Comparison of ENCODE assay signal across 8 cellular contexts in genomic region chr11:45843158-45843924, GRCh38. TPM values are rescaled to one million over a fixed set of nuclear protein-coding genes. Genes with fewer than 3 reads are reported as not detected.
A peak's percentile ranks its signal among the peaks of the same experiment; 100 is the strongest.
DNase-seq lines count a peak whose midpoint lies in the region; ATAC-seq and TF ChIP-seq lines count a peak whose summit lies in the region.

No MANE protein-coding gene starts in this region.

- H3K9me3 ChIP-seq in duodenal mucosa (ENCODE audit: control insufficient read depth in 1 of 2, low read length in 2 of 2) (no peaks in the 10 kb centered on the region), lung (ENCODE audit: control insufficient read depth in 2 of 2, insufficient read depth in 1 of 2, low read length in 1 of 2) (no peaks in the 10 kb centered on the region)

- intact Hi-C loops in activated CD8-positive, alpha-beta T cell treated with anti-CD3 and anti-CD28 coated beads for 36 hours (cut with micrococcal nuclease) = no loop called here

- H3K4me3 Mint-ChIP-seq in activated CD8-positive, alpha-beta T cell treated with anti-CD3 and anti-CD28 coated beads for 36 hours = peak overlapping the region; percentile 29

- peak overlapping the region; percentile 62 to 68 for H3K4me3 ChIP-seq in duodenal mucosa (ENCODE audit: low read depth in 1 of 2, low read length in 2 of 2)
- H3K4me3 ChIP-seq in lung = no peak overlapping the region

- no peaks in the 10 kb centered on the region for H3K27me3 Mint-ChIP-seq in activated CD8-positive, alpha-beta T cell treated with anti-CD3 and anti-CD28 coated beads for 36 hours

- POLR2A ChIA-PET in activated CD8-positive, alpha-beta T cell treated with anti-CD3 and anti-CD28 coated beads for 36 hours (lab: Charles Lee) = interaction anchor here (1.0 to 1.2 kb wide), 2 partner anchors 13 to 40 kb away, joined by 3 to 4 read pairs; no protein-coding TSS in a partner anchor

- peak; percentile 25 for ATAC-seq in activated CD8-positive, alpha-beta T cell treated with anti-CD3 and anti-CD28 coated beads for 36 hours
- ATAC-seq in lung (ENCODE audit: insufficient read depth, low FRiP score) (peak; percentile 58), HG03378 (IDR thresholded peaks at IDR 0.05; ENCODE audit: unreplicated experiment) (no peak)

- H3K27ac ChIP-seq in duodenal mucosa (ENCODE audit: low read depth, low read length) (peak overlapping the region; percentile 88), lung (ENCODE audit: low read depth in 1 of 2, low read length in 1 of 2) (no peak overlapping the region)

- DNase-seq in DMS114 treated with DMSO at 0.1 percent for 48 hours (lab: John Stamatoyannopoulos, UW; ENCODE audit: unreplicated experiment) (peak; percentile 82), HK-2 (ENCODE audit: unreplicated experiment) (peak; percentile 82), NK-92 (lab: John Stamatoyannopoulos, UW; ENCODE audit: unreplicated experiment) (peak; percentile 65), lung (ENCODE audit: low spot score) (peak; percentile 91)
- peak; percentile 95 for DNase-seq in activated CD8-positive, alpha-beta T cell treated with anti-CD3 and anti-CD28 coated beads for 36 hours
- peak; percentile 69 to 74 (median 71) for DNase-seq in stimulated activated CD4-positive, alpha-beta T cell treated with anti-CD3 and anti-CD28 coated beads, TNF-alpha, amount 100 ng/mL, for 1 hour (ENCODE audit: low read depth in 3 of 3, low spot score in 1 of 3)

- peak overlapping the region; percentile 53 for H3K27ac Mint-ChIP-seq in activated CD8-positive, alpha-beta T cell treated with anti-CD3 and anti-CD28 coated beads for 36 hours

- CTCF ChIA-PET in activated CD8-positive, alpha-beta T cell treated with anti-CD3 and anti-CD28 coated beads for 36 hours (lab: Charles Lee) = interaction anchor here (0.7 to 6.1 kb wide), 24 partner anchors 8 to 396 kb away, joined by 3 to 31 read pairs (median 4); partner anchors contain the start of genes PEX16 and SLC35C1

- WGBS in lung, 2 donors = 15 to 17% methylated on average over 22 of the region's 22 CpGs

- H3K9ac ChIP-seq in duodenal mucosa (ENCODE audit: low read depth in 1 of 2, low read length in 2 of 2) = peak overlapping the region; percentile 48 to 50

- peaks cover 16% of the 10 kb centered on the region for H3K4me1 Mint-ChIP-seq in activated CD8-positive, alpha-beta T cell treated with anti-CD3 and anti-CD28 coated beads for 36 hours (ENCODE audit: low read depth)

- H3K27me3 ChIP-seq in duodenal mucosa (ENCODE audit: control insufficient read depth in 1 of 2, insufficient read depth in 2 of 2, low read length in 2 of 2) (no peaks in the 10 kb centered on the region), lung (ENCODE audit: control insufficient read depth, insufficient read depth) (no peaks in the 10 kb centered on the region)

- peaks cover 17 to 22% of the 10 kb centered on the region in 2 donors for H3K4me1 ChIP-seq in duodenal mucosa (ENCODE audit: control insufficient read depth in 1 of 2, insufficient read depth in 2 of 2, low read length in 2 of 2)
- peaks cover 0 to 6% of the 10 kb centered on the region in 2 donors for H3K4me1 ChIP-seq in lung (ENCODE audit: control insufficient read depth in 2 of 2, insufficient read depth in 2 of 2, low read length in 2 of 2)

- H3K36me3 ChIP-seq in duodenal mucosa (ENCODE audit: control insufficient read depth in 1 of 2, insufficient read depth in 2 of 2, low read length in 2 of 2) (no peaks in the 10 kb centered on the region), lung (ENCODE audit: control insufficient read depth in 2 of 2, insufficient read depth in 2 of 2, low read length in 2 of 2) (no peaks in the 10 kb centered on the region)

- peak; percentile 89 for TF ChIP-seq CTCF in activated CD8-positive, alpha-beta T cell treated with anti-CD3 and anti-CD28 coated beads for 36 hours (IDR thresholded peaks at IDR 0.05)
- peak; percentile 90 for TF ChIP-seq CTCF in lung (IDR thresholded peaks at IDR 0.05; ENCODE audit: control extremely low read depth, extremely low read depth)

- H3K9me3 Mint-ChIP-seq in activated CD8-positive, alpha-beta T cell treated with anti-CD3 and anti-CD28 coated beads for 36 hours = no peaks in the 10 kb centered on the region

- H3K36me3 Mint-ChIP-seq in activated CD8-positive, alpha-beta T cell treated with anti-CD3 and anti-CD28 coated beads for 36 hours (ENCODE audit: low read depth) = no peaks in the 10 kb centered on the region

RNA-seq across cellular contexts. Expression of gene CRY2, which starts 3.9 kb away (rescaled TPM):
- 10 to 100 TPM; 12.3 to 15.7 TPM for total RNA-seq in activated CD8-positive, alpha-beta T cell treated with anti-CD3 and anti-CD28 coated beads for 36 hours
- 10 to 100 TPM; 51.5 to 55.0 TPM for total RNA-seq in lung
- polyA plus RNA-seq in lung = 10 to 100 TPM; 16.2 to 16.9 TPM

RNA-seq across cellular contexts. Expression of gene SLC35C1, which starts 38.4 kb away (rescaled TPM):
- total RNA-seq in activated CD8-positive, alpha-beta T cell treated with anti-CD3 and anti-CD28 coated beads for 36 hours = 1 to 10 TPM; 9.3 to 9.4 TPM
- total RNA-seq in lung = 10 to 100 TPM in 1 of 2 donors, 1 to 10 TPM in 1; 5.4 to 27.2 TPM
- polyA plus RNA-seq in lung = 10 to 100 TPM; 21.1 to 35.9 TPM

RNA-seq across cellular contexts. Expression of gene MAPK8IP1, which starts 42.1 kb away (rescaled TPM):
- 1 to 10 TPM; 1.4 to 1.8 TPM for total RNA-seq in activated CD8-positive, alpha-beta T cell treated with anti-CD3 and anti-CD28 coated beads for 36 hours
- 10 to 100 TPM in 1 of 2 donors, 1 to 10 TPM in 1; 5.1 to 15.4 TPM for total RNA-seq in lung
- 1 to 10 TPM; 4.7 to 6.3 TPM for polyA plus RNA-seq in lung
